22 cellular contexts compared by ENCODE assay signal in the genomic region with DNA sequence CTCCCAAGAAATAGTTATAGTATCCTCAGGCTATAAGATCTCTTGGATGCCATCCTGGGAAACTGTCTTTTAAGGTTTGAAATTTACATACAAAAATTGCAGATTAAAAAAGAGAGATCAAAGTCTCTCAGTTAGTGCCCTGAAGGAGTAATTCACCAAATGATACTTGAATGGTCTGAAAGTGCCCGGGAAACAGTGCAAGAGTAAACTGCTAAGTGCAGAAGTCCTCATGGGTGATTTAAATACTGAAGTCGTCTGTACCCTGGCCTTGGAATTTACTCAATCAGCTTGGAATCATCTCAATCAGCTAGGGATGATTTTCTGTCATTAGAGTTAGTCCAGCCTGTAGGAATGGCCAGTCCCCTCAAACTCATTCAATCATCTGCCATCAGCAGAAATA.
"Had no signal": no experiment of that assay in that cellular context is flagged by ENCODE, and none has a peak within 500 bp of the region (broad histone marks: within the 10 kb centered on the region; RNA-seq: fewer than 3 reads in every experiment).

No MANE protein-coding gene starts in this region.

- DNase-seq: activated CD4-positive, alpha-beta T cell treated with anti-CD3 and anti-CD28 coated beads for 4 hours; activated CD8-positive, alpha-beta memory T cell treated with anti-CD3 and anti-CD28 coated beads, Interleukin-2, amount 50 U/mL, for 4 hours; activated CD8-positive, alpha-beta T cell treated with anti-CD3 and anti-CD28 coated beads for 36 hours; activated naive CD4-positive, alpha-beta T cell treated with anti-CD3 and anti-CD28 coated beads, Interleukin-2, amount 50 U/mL, for 16 hours; activated naive CD8-positive, alpha-beta T cell treated with anti-CD3 and anti-CD28 coated beads, Interleukin-2, amount 10 ng/mL, durations not matched to agents 7 days and 5 days; activated T-cell treated with anti-CD3 and anti-CD28 coated beads, Interleukin-2, amount 50 U/mL, for 1 hour; aorta; NCI-H1092; NCI-H1417 treated with DMSO at 0.1 percent for 48 hours; NCI-H1694 treated with DMSO at 0.1 percent for 48 hours; NCI-H2029 treated with DMSO at 0.1 percent for 48 hours; NCI-H345; NCI-H510A; NCI-H526 treated with DMSO at 0.1 percent for 48 hours; NCI-H82; SK-N-SH; T-helper 1 cell had no signal

- H3K36me3 Mint-ChIP-seq: activated naive CD8-positive, alpha-beta T cell treated with anti-CD3 and anti-CD28 coated beads, Interleukin-2, amount 10 ng/mL, durations not matched to agents 7 days and 5 days had no signal

- H3K27me3 ChIP-seq: adrenal gland had no signal

- H3K27ac Mint-ChIP-seq: activated CD8-positive, alpha-beta T cell treated with anti-CD3 and anti-CD28 coated beads for 36 hours; activated naive CD8-positive, alpha-beta T cell treated with anti-CD3 and anti-CD28 coated beads, Interleukin-2, amount 10 ng/mL, durations not matched to agents 7 days and 5 days had no signal

- H3K27ac ChIP-seq: adrenal gland, KMS-11, VCaP had no signal

- ATAC-seq: activated CD8-positive, alpha-beta T cell treated with anti-CD3 and anti-CD28 coated beads for 36 hours; Panc1; Right ventricle myocardium inferior had no signal

- H3K4me3 ChIP-seq: adrenal gland had no signal

- H3K36me3 ChIP-seq: adrenal gland had no signal

- H3K4me1 Mint-ChIP-seq: activated naive CD8-positive, alpha-beta T cell treated with anti-CD3 and anti-CD28 coated beads, Interleukin-2, amount 10 ng/mL, durations not matched to agents 7 days and 5 days had no signal

- H3K9ac ChIP-seq: KMS-11, SK-N-SH had no signal

- H3K9me3 ChIP-seq: adrenal gland, SK-N-SH had no signal

- H3K27me3 Mint-ChIP-seq: activated CD8-positive, alpha-beta T cell treated with anti-CD3 and anti-CD28 coated beads for 36 hours had no signal

- H3K9me3 Mint-ChIP-seq: activated CD8-positive, alpha-beta T cell treated with anti-CD3 and anti-CD28 coated beads for 36 hours; activated naive CD8-positive, alpha-beta T cell treated with anti-CD3 and anti-CD28 coated beads, Interleukin-2, amount 10 ng/mL, durations not matched to agents 7 days and 5 days had no signal

- H3K4me3 Mint-ChIP-seq: activated CD8-positive, alpha-beta T cell treated with anti-CD3 and anti-CD28 coated beads for 36 hours; activated naive CD8-positive, alpha-beta T cell treated with anti-CD3 and anti-CD28 coated beads, Interleukin-2, amount 10 ng/mL, durations not matched to agents 7 days and 5 days had no signal

- H3K4me2 ChIP-seq: KMS-11, SK-N-SH had no signal

- H3K4me1 ChIP-seq: adrenal gland had no signal
